21 cellular contexts compared by ENCODE assay signal in genomic region chr1:102776074-102776473, GRCh38.
DNase-seq lines count a peak whose midpoint lies in the region; ATAC-seq and TF ChIP-seq lines count a peak whose summit lies in the region.
"Had no signal": no experiment of that assay in that cellular context is flagged by ENCODE, and none has a peak within 500 bp of the region (broad histone marks: within the 10 kb centered on the region; RNA-seq: fewer than 3 reads in every experiment).

No MANE protein-coding gene starts in this region.

- peaks cover 5% of the 10 kb centered on the region for H3K4me1 Mint-ChIP-seq in neural progenitor cell
- H3K4me1 Mint-ChIP-seq: activated naive CD8-positive, alpha-beta T cell treated with anti-CD3 and anti-CD28 coated beads for 36 hours had no signal

- no peaks in the 10 kb centered on the region for H3K27me3 Mint-ChIP-seq in neural progenitor cell (ENCODE audit: insufficient read depth, low read depth)
- H3K27me3 Mint-ChIP-seq: activated naive CD8-positive, alpha-beta T cell treated with anti-CD3 and anti-CD28 coated beads for 36 hours had no signal

- no peaks in the 10 kb centered on the region for H3K27me3 ChIP-seq in neural progenitor cell
- H3K27me3 ChIP-seq: BE2C, foreskin keratinocyte had no signal

- no peak overlapping the region for H3K4me2 ChIP-seq in neural progenitor cell

- H3K9me3 ChIP-seq in neural progenitor cell (ENCODE audit: low read depth): no peaks in the 10 kb centered on the region
- H3K9me3 ChIP-seq: BE2C, Caco-2 had no signal

- no peaks in the 10 kb centered on the region for H3K79me2 ChIP-seq in neural progenitor cell (ENCODE audit: low read depth)

- in situ Hi-C loops in ACHN (cut with HindIII; ENCODE audit: low pct_ligation_motif_present, low pct_unique_long_range_greater_than_20kb, low sequenced_read_pairs): no loop called here

- no peak overlapping the region for H3K4me3 ChIP-seq in neural progenitor cell
- H3K4me3 ChIP-seq: lung had no signal

- TF ChIP-seq CTCF in neural progenitor cell (IDR thresholded peaks at IDR 0.05): no peak

- no peak overlapping the region for H2AFZ ChIP-seq in neural progenitor cell (replicated peaks)

- ATAC-seq in HG02571 (IDR thresholded peaks at IDR 0.05; ENCODE audit: unreplicated experiment): no peak
- ATAC-seq: foreskin keratinocyte, Right ventricle myocardium inferior had no signal

- no peaks in the 10 kb centered on the region for H3K4me1 ChIP-seq in neural progenitor cell
- H3K4me1 ChIP-seq: BE2C, Caco-2, foreskin keratinocyte had no signal

- H3K9me3 Mint-ChIP-seq in neural progenitor cell: no peaks in the 10 kb centered on the region
- H3K9me3 Mint-ChIP-seq: activated naive CD8-positive, alpha-beta T cell treated with anti-CD3 and anti-CD28 coated beads for 36 hours had no signal

- H3K9ac ChIP-seq in neural progenitor cell: no peak overlapping the region

- no peaks in the 10 kb centered on the region for H3K36me3 ChIP-seq in neural progenitor cell
- H3K36me3 ChIP-seq: BE2C had no signal

- no peaks in the 10 kb centered on the region for H3F3A ChIP-seq in neural progenitor cell (ENCODE audit: low read depth)

- no peaks in the 10 kb centered on the region for H4K20me1 ChIP-seq in neural progenitor cell (ENCODE audit: low read depth)

- H3K4me3 Mint-ChIP-seq in neural progenitor cell: no peak overlapping the region
- H3K4me3 Mint-ChIP-seq: activated naive CD8-positive, alpha-beta T cell treated with anti-CD3 and anti-CD28 coated beads for 36 hours had no signal

- H3K27ac ChIP-seq in neural progenitor cell: no peak overlapping the region
- H3K27ac ChIP-seq: 22Rv1, foreskin keratinocyte had no signal

- DNase-seq in DMS153 (lab: John Stamatoyannopoulos, UW) (peak; percentile 28), DMS153 treated with DMSO at 0.1 percent for 48 hours (lab: John Stamatoyannopoulos, UW; ENCODE audit: unreplicated experiment) (no peak), NCI-H345 (lab: John Stamatoyannopoulos, UW) (peak; percentile 96), SW480 (ENCODE audit: low spot score) (peak; percentile 1), neural progenitor cell (ENCODE audit: low spot score) (peak; percentile 7), ACHN (no peak)
- DNase-seq in stimulated activated CD4-positive, alpha-beta T cell treated with anti-CD3 and anti-CD28 coated beads, Interleukin-1b, Interleukin-23, amount 100 ng/mL, for 48 hours: no peak
- DNase-seq: activated CD4-positive, alpha-beta T cell treated with anti-CD3 and anti-CD28 coated beads for 4 hours; activated naive CD8-positive, alpha-beta T cell treated with anti-CD3 and anti-CD28 coated beads for 36 hours; BE2C; Caco-2; erythroblast; foreskin keratinocyte; kidney; NCI-H2227 treated with DMSO at 0.1 percent for 48 hours; nucleus accumbens; OCI-M1 had no signal

- no peaks in the 10 kb centered on the region for H3K36me3 Mint-ChIP-seq in neural progenitor cell
- H3K36me3 Mint-ChIP-seq: activated naive CD8-positive, alpha-beta T cell treated with anti-CD3 and anti-CD28 coated beads for 36 hours had no signal

- H3K27ac Mint-ChIP-seq in neural progenitor cell: no peak overlapping the region
- H3K27ac Mint-ChIP-seq: activated naive CD8-positive, alpha-beta T cell treated with anti-CD3 and anti-CD28 coated beads for 36 hours had no signal

Comparison
In these comparisons a context has a peak if more than half of its experiments do, and no peak if none do; other contexts are left out.
1. DNase-seq: peak in DMS153 (single experiment), NCI-H345 (single experiment), SW480 (single experiment) and neural progenitor cell (single experiment); none in DMS153 treated with DMSO at 0.1 percent for 48 hours (single experiment), ACHN (single experiment) and stimulated activated CD4-positive, alpha-beta T cell treated with anti-CD3 and anti-CD28 coated beads, Interleukin-1b, Interleukin-23, amount 100 ng/mL, for 48 hours (single experiment).